Comparison of ENCODE assay signal across 2 cellular contexts in genomic region chr11:9232482-9232881, GRCh38.
TF ChIP-seq lines count a peak whose summit lies in the region.

No MANE protein-coding gene starts in this region.

TF ChIP-seq in IMR-90, 13 proteins besides CTCF, POLR2A, EP300 and RAD21:
- TF ChIP-seq MXI1 (IDR thresholded peaks at IDR 0.05; ENCODE audit: borderline replicate concordance, low read depth, low read length) (no peak), MAFK (IDR thresholded peaks at IDR 0.05; ENCODE audit: low read depth, low read length) (no peak), ELK1 (IDR thresholded peaks at IDR 0.05; ENCODE audit: borderline replicate concordance, low read depth, low read length) (no peak), USF2 (IDR thresholded peaks at IDR 0.05; ENCODE audit: low read depth, low read length) (no peak), BHLHE40 (IDR thresholded peaks at IDR 0.05; ENCODE audit: low read depth, low read length) (no peak), CEBPB (IDR thresholded peaks at IDR 0.05; ENCODE audit: low read depth, low read length) (no peak), MAZ (IDR thresholded peaks at IDR 0.05; ENCODE audit: borderline replicate concordance, low read depth, low read length) (no peak), FOS (IDR thresholded peaks at IDR 0.05; ENCODE audit: low read depth, low read length) (no peak), RFX5 (IDR thresholded peaks at IDR 0.05; ENCODE audit: low read depth, low read length) (no peak), CHD1 (IDR thresholded peaks at IDR 0.05; ENCODE audit: low read depth, low read length) (no peak), NFE2L2 (IDR thresholded peaks at IDR 0.05; ENCODE audit: low read depth, low read length) (no peak), RCOR1 (IDR thresholded peaks at IDR 0.05; ENCODE audit: insufficient replicate concordance, low read length) (no peak), SMC3 (IDR thresholded peaks at IDR 0.05; ENCODE audit: low read depth, low read length) (no peak)

TF ChIP-seq in HepG2, 621 proteins besides CTCF, POLR2A, EP300 and RAD21:
- TF ChIP-seq EHMT2 (IDR thresholded peaks at IDR 0.05; ENCODE audit: borderline replicate concordance, low read depth, low read length) (no peak), ZNF7 (CRISPR knock-in tag; IDR thresholded peaks at IDR 0.05) (0 out of 2 replicates have a peak, but pooled peaks have one; percentile 35)
